Comparison of ENCODE assay signal across 28 cellular contexts in genomic region chr6:137610702-137611101, GRCh38.
"Had no signal": no experiment of that assay in that cellular context is flagged by ENCODE, and none has a peak within 500 bp of the region (broad histone marks: within the 10 kb centered on the region; RNA-seq: fewer than 3 reads in every experiment).

No MANE protein-coding gene starts in this region.

- H3K4me3 Mint-ChIP-seq: activated CD8-positive, alpha-beta memory T cell treated with anti-CD3 and anti-CD28 coated beads, Interleukin-2, amount 10 ng/mL, durations not matched to agents 7 days and 5 days; activated naive CD8-positive, alpha-beta T cell treated with anti-CD3 and anti-CD28 coated beads, Interleukin-2, amount 50 U/mL, for 24 hours; activated T-cell treated with anti-CD3 and anti-CD28 coated beads, Interleukin-2, amount 50 U/mL, for 24 hours; activated T-helper 1 cell treated with anti-CD3 and anti-CD28 coated beads, Interleukin-12 subunit alpha, Interleukin-12 subunit beta, Interleukin-2, Interleukin-4 antibody, amounts not matched to agents 30 ng/mL and 10 ng/mL and 1 ng/mL, durations not matched to agents 14 hours and 24 hours and 36 hours; T-helper 17 cell; WTC11 had no signal

- H3K4me3 ChIP-seq: ascending aorta, body of pancreas, coronary artery, MG63 had no signal

- ATAC-seq: activated CD8-positive, alpha-beta memory T cell treated with anti-CD3 and anti-CD28 coated beads, Interleukin-2, amount 10 ng/mL, durations not matched to agents 7 days and 5 days; activated naive CD4-positive, alpha-beta T cell treated with anti-CD3 and anti-CD28 coated beads, Interleukin-2, amount 50 U/mL, for 72 hours; activated naive CD8-positive, alpha-beta T cell treated with anti-CD3 and anti-CD28 coated beads, Interleukin-2, amount 50 U/mL, for 24 hours; body of pancreas; PC-3; T-helper 17 cell; WTC11 had no signal

- H3K36me3 Mint-ChIP-seq: activated CD8-positive, alpha-beta memory T cell treated with anti-CD3 and anti-CD28 coated beads, Interleukin-2, amount 10 ng/mL, durations not matched to agents 7 days and 5 days; activated naive CD4-positive, alpha-beta T cell treated with anti-CD3 and anti-CD28 coated beads, Interleukin-2, amount 50 U/mL, for 72 hours had no signal

- H3K27ac Mint-ChIP-seq: activated CD8-positive, alpha-beta memory T cell treated with anti-CD3 and anti-CD28 coated beads, Interleukin-2, amount 10 ng/mL, durations not matched to agents 7 days and 5 days; activated naive CD4-positive, alpha-beta T cell treated with anti-CD3 and anti-CD28 coated beads, Interleukin-2, amount 50 U/mL, for 72 hours; activated naive CD8-positive, alpha-beta T cell treated with anti-CD3 and anti-CD28 coated beads, Interleukin-2, amount 50 U/mL, for 24 hours; activated T-cell treated with anti-CD3 and anti-CD28 coated beads, Interleukin-2, amount 50 U/mL, for 24 hours; activated T-helper 1 cell treated with anti-CD3 and anti-CD28 coated beads, Interleukin-12 subunit alpha, Interleukin-12 subunit beta, Interleukin-2, Interleukin-4 antibody, amounts not matched to agents 30 ng/mL and 10 ng/mL and 1 ng/mL, durations not matched to agents 14 hours and 24 hours and 36 hours; T-helper 17 cell; WTC11 had no signal

- H3K27me3 ChIP-seq: ascending aorta, body of pancreas, MG63 had no signal

- H3K9me3 Mint-ChIP-seq: activated naive CD4-positive, alpha-beta T cell treated with anti-CD3 and anti-CD28 coated beads, Interleukin-2, amount 50 U/mL, for 72 hours; activated naive CD8-positive, alpha-beta T cell treated with anti-CD3 and anti-CD28 coated beads, Interleukin-2, amount 50 U/mL, for 24 hours; activated T-helper 1 cell treated with anti-CD3 and anti-CD28 coated beads, Interleukin-12 subunit alpha, Interleukin-12 subunit beta, Interleukin-2, Interleukin-4 antibody, amounts not matched to agents 30 ng/mL and 10 ng/mL and 1 ng/mL, durations not matched to agents 14 hours and 24 hours and 36 hours had no signal

- H3K27ac ChIP-seq: ascending aorta, body of pancreas, coronary artery had no signal

- H3K9me3 ChIP-seq: ascending aorta, body of pancreas, MG63 had no signal

- H3K36me3 ChIP-seq: ascending aorta, MG63 had no signal

- DNase-seq: activated CD4-positive, alpha-beta T cell treated with anti-CD3 and anti-CD28 coated beads for 48 hours; activated CD4-positive, alpha-beta T cell treated with anti-CD3 and anti-CD28 coated beads, Interleukin-2, amount 50 U/mL, for 4 hours; activated CD4-positive, CD25-positive, alpha-beta regulatory T cell treated with anti-CD3 and anti-CD28 coated beads, Interleukin-2, amount 50 U/mL, for 72 hours; activated CD8-positive, alpha-beta memory T cell treated with anti-CD3 and anti-CD28 coated beads, Interleukin-2, amount 10 ng/mL, durations not matched to agents 7 days and 5 days; activated effector memory CD4-positive, alpha-beta T cell treated with Interleukin-2 at 50 U/mL for 16 hours; activated naive CD4-positive, alpha-beta T cell treated with Interleukin-2 at 50 U/mL for 16 hours; activated naive CD8-positive, alpha-beta T cell treated with anti-CD3 and anti-CD28 coated beads, Interleukin-2, amount 50 U/mL, for 24 hours; activated T-cell treated with anti-CD3 and anti-CD28 coated beads, Interleukin-2, amount 50 U/mL, for 24 hours; amniotic stem cell; body of pancreas; central memory CD4-positive, alpha-beta T cell; MG63; MV-4-11; NCI-H1092 treated with DMSO at 0.1 percent for 48 hours; NCI-H1436; NCI-H187; NCI-H2081; NCI-H510A treated with DMSO at 0.1 percent for 48 hours; NCI-H69; PC-3; SHP77 treated with DMSO at 0.1 percent for 48 hours; T-helper 17 cell; T-helper 9 cell had no signal

- H3K4me1 ChIP-seq: ascending aorta, body of pancreas had no signal

- H3K4me1 Mint-ChIP-seq: activated CD8-positive, alpha-beta memory T cell treated with anti-CD3 and anti-CD28 coated beads, Interleukin-2, amount 10 ng/mL, durations not matched to agents 7 days and 5 days; activated naive CD8-positive, alpha-beta T cell treated with anti-CD3 and anti-CD28 coated beads, Interleukin-2, amount 50 U/mL, for 24 hours; T-helper 17 cell had no signal
